Comparison of ENCODE assay signal across 1 cellular context in genomic region chr6:31736768-31737314, GRCh38.
TF ChIP-seq lines count a peak whose summit lies in the region.

No MANE protein-coding gene starts in this region.

TF ChIP-seq in K562, 482 proteins besides CTCF, POLR2A, EP300 and RAD21 (continued from another document and continues in another):
- no peak for TF ChIP-seq ZNF318 (IDR thresholded peaks at IDR 0.05; ENCODE audit: borderline replicate concordance in 1 of 2, low read depth in 1 of 2)
- no peak for TF ChIP-seq ZNF274 (IDR thresholded peaks at IDR 0.05; ENCODE audit: borderline replicate concordance, low read depth, low read length)
- 0 out of 2 replicates have a peak, but pooled peaks have one; percentile 80 for TF ChIP-seq FOXO4 (CRISPR knock-in tag; IDR thresholded peaks at IDR 0.05)
- TF ChIP-seq ZNF699 (CRISPR knock-in tag; IDR thresholded peaks at IDR 0.05; ENCODE audit: insufficient replicate concordance) = no peak
- TF ChIP-seq KLF1 (tag; IDR thresholded peaks at IDR 0.05) = no peak
- no peak for TF ChIP-seq ZNF551 (CRISPR knock-in tag; IDR thresholded peaks at IDR 0.05)
- no peak for TF ChIP-seq SP2 (IDR thresholded peaks at IDR 0.05; ENCODE audit: extremely low read depth, low read depth, low read length, poor library complexity, severe bottlenecking)
- no peak for TF ChIP-seq AFF4 (CRISPR knock-in tag; IDR thresholded peaks at IDR 0.05)
- no peak for TF ChIP-seq EZH2 (IDR thresholded peaks at IDR 0.05; ENCODE audit: borderline replicate concordance, low read depth, low read length)
- TF ChIP-seq PTTG1 (tag; IDR thresholded peaks at IDR 0.05; ENCODE audit: low read depth) = no peak; the same call in 1 of the 2 replicates
- TF ChIP-seq ARHGAP35 (IDR thresholded peaks at IDR 0.05; ENCODE audit: partially characterized antibody) = no peak
- no peak for TF ChIP-seq ZSCAN29 (IDR thresholded peaks at IDR 0.05)
- no peak for TF ChIP-seq KDM2B (CRISPR knock-in tag; IDR thresholded peaks at IDR 0.05)
- TF ChIP-seq ZBTB1 (CRISPR knock-in tag; IDR thresholded peaks at IDR 0.05; ENCODE audit: borderline replicate concordance, low read depth) = no peak
- TF ChIP-seq SPI1 (IDR thresholded peaks at IDR 0.05; ENCODE audit: borderline replicate concordance, low read depth, low read length) = peak; percentile 44; the same call in 1 of the 2 replicates
- TF ChIP-seq ZNF740 (CRISPR knock-in tag; IDR thresholded peaks at IDR 0.05) = no peak
- peak in 1 of 2 experiments; percentile 83; a peak in 1 of 4 replicates for TF ChIP-seq ZNF740 (tag; IDR thresholded peaks at IDR 0.05)
- no peak for TF ChIP-seq MAFK (IDR thresholded peaks at IDR 0.05; ENCODE audit: low read length)
- TF ChIP-seq HNRNPH1 (optimal IDR thresholded peaks at IDR 0.05; ENCODE audit: low read depth, low read length) = no peak
- TF ChIP-seq HNRNPK (IDR thresholded peaks at IDR 0.05; ENCODE audit: low read depth, low read length, poor library complexity, severe bottlenecking) = no peak
- TF ChIP-seq CBX8 (IDR thresholded peaks at IDR 0.05; ENCODE audit: borderline replicate concordance, extremely low read depth, low read depth, low read length, poor library complexity, severe bottlenecking) = no peak
- TF ChIP-seq ZBTB33 (CRISPR knock-in tag; IDR thresholded peaks at IDR 0.05) = no peak
- TF ChIP-seq ZNF133 (CRISPR knock-in tag; IDR thresholded peaks at IDR 0.05) = no peak; the same call in 1 of the 2 replicates
- 0 out of 2 replicates have a peak, but pooled peaks have one; percentile 60 for TF ChIP-seq TSHZ1 (CRISPR knock-in tag; IDR thresholded peaks at IDR 0.05)
- no peak for TF ChIP-seq L3MBTL2 (IDR thresholded peaks at IDR 0.05)
- no peak for TF ChIP-seq ZNF445 (CRISPR knock-in tag; IDR thresholded peaks at IDR 0.05; ENCODE audit: low read depth)
- no peak for TF ChIP-seq ZNF707 (CRISPR knock-in tag; conservative IDR thresholded peaks at IDR 0.05)
- TF ChIP-seq SIN3A (IDR thresholded peaks at IDR 0.05; ENCODE audit: borderline replicate concordance in 2 of 2, control insufficient read depth in 1 of 2, low read depth in 2 of 2, low read length in 2 of 2) = no peak
- 0 out of 2 replicates have a peak, but pooled peaks have one; percentile 16 for TF ChIP-seq ZNF518B (CRISPR knock-in tag; IDR thresholded peaks at IDR 0.05)
- no peak for TF ChIP-seq ZNF589 (CRISPR knock-in tag; IDR thresholded peaks at IDR 0.05; ENCODE audit: low read depth)
